10 cellular contexts compared by ENCODE assay signal in genomic region chr3:129304553-129305222, GRCh38. TPM values are rescaled to one million over a fixed set of nuclear protein-coding genes. Genes with fewer than 3 reads are reported as not detected.
DNase-seq lines count a peak whose midpoint lies in the region; ATAC-seq and TF ChIP-seq lines count a peak whose summit lies in the region.
"Had no signal": no experiment of that assay in that cellular context is flagged by ENCODE, and none has a peak within 500 bp of the region (broad histone marks: within the 10 kb centered on the region; RNA-seq: fewer than 3 reads in every experiment).

No MANE protein-coding gene starts in this region.

- no peaks in the 10 kb centered on the region for H3K27me3 ChIP-seq in heart left ventricle
- no peaks in the 10 kb centered on the region for H3K27me3 ChIP-seq in adipocyte (replicated peaks; ENCODE audit: control insufficient read depth, insufficient read depth, low read length)
- H3K27me3 ChIP-seq in upper lobe of left lung = no peaks in the 10 kb centered on the region

- H3K36me3 Mint-ChIP-seq in mesothelial cell of epicardium = peaks cover 15% of the 10 kb centered on the region

- no peak for TF ChIP-seq POLR2A in heart left ventricle (IDR thresholded peaks at IDR 0.05)
- no peak for TF ChIP-seq POLR2A in upper lobe of left lung (IDR thresholded peaks at IDR 0.05)

- 57 to 96% (median 90%) methylated on average over 3 of the region's 3 CpGs for WGBS in heart left ventricle, 4 donors
- 82 to 97% methylated on average over 3 of the region's 3 CpGs for WGBS in upper lobe of left lung, 2 donors

- peak overlapping the region; percentile 1 for H3K9ac ChIP-seq in adipocyte (ENCODE audit: low read length)

- peak overlapping the region; percentile 29 for H3K4me3 Mint-ChIP-seq in mesothelial cell of epicardium
- H3K4me3 Mint-ChIP-seq: central memory CD8-positive, alpha-beta T cell had no signal

- intact Hi-C loops in heart left ventricle (cut with DNase I) (no loop called here), Right ventricle myocardium inferior (cut with DNase I) (no loop called here)

- H3K4me1 ChIP-seq in heart left ventricle (peaks cover 0 to 30% (median 20%) of the 10 kb centered on the region in 12 donors), adipocyte (ENCODE audit: control insufficient read depth, insufficient read depth, low read length) (peaks cover 29% of the 10 kb centered on the region), upper lobe of left lung (peaks cover 0 to 18% (median 15%) of the 10 kb centered on the region in 4 donors)

- peaks cover 26% of the 10 kb centered on the region for H3K4me1 Mint-ChIP-seq in mesothelial cell of epicardium

- no peaks in the 10 kb centered on the region for H3K9me3 Mint-ChIP-seq in mesothelial cell of epicardium
- H3K9me3 Mint-ChIP-seq: central memory CD8-positive, alpha-beta T cell had no signal

- H3K9me3 ChIP-seq in heart left ventricle (no peaks in the 10 kb centered on the region), adipocyte (ENCODE audit: control insufficient read depth, low read length) (no peaks in the 10 kb centered on the region), upper lobe of left lung (no peaks in the 10 kb centered on the region)

- peak overlapping the region in 11 of 12 donors; percentile 45 to 77 (median 71) for H3K27ac ChIP-seq in heart left ventricle
- H3K27ac ChIP-seq in upper lobe of left lung = peak overlapping the region in 3 of 4 donors; percentile 57 to 81 (median 69)
- H3K27ac ChIP-seq: C4-2B had no signal

- DNase-seq in heart left ventricle (no peak), Right ventricle myocardium inferior (ENCODE audit: missing footprints) (no peak), adipocyte (ENCODE audit: low read depth) (no peak), mesothelial cell of epicardium (ENCODE audit: low spot score in 2 of 2, unreplicated experiment in 2 of 2) (no peak), upper lobe of left lung (no peak), mucosa of gallbladder (ENCODE audit: low spot score) (no peak), epidermal melanocyte (ENCODE audit: insufficient read length, low spot score) (no peak)

- ATAC-seq in heart left ventricle (no peak), Right ventricle myocardium inferior (no peak), upper lobe of left lung (ENCODE audit: low FRiP score in 2 of 2) (no peak), GM21423 (IDR thresholded peaks at IDR 0.05; ENCODE audit: unreplicated experiment) (no peak)

- H3K36me3 ChIP-seq in heart left ventricle (peaks cover 0 to 51% (median 43%) of the 10 kb centered on the region in 9 donors), adipocyte (ENCODE audit: control insufficient read depth, insufficient read depth, low read length, severe bottlenecking) (peaks cover 37% of the 10 kb centered on the region), upper lobe of left lung (peaks cover 0 to 47% (median 25%) of the 10 kb centered on the region in 4 donors)

- peak overlapping the region; percentile 97 for H3K27ac Mint-ChIP-seq in mesothelial cell of epicardium

- peak overlapping the region in 1 of 12 donors; percentile 38 for H3K4me3 ChIP-seq in heart left ventricle
- peak overlapping the region; percentile 26 for H3K4me3 ChIP-seq in adipocyte (ENCODE audit: low read length)
- H3K4me3 ChIP-seq in upper lobe of left lung = no peak overlapping the region

- no peaks in the 10 kb centered on the region for H3K27me3 Mint-ChIP-seq in mesothelial cell of epicardium (ENCODE audit: low read depth)
- H3K27me3 Mint-ChIP-seq: central memory CD8-positive, alpha-beta T cell had no signal

- no peak for TF ChIP-seq EP300 in upper lobe of left lung (IDR thresholded peaks at IDR 0.05)

- TF ChIP-seq CTCF in heart left ventricle (IDR thresholded peaks at IDR 0.05) (no peak), mesothelial cell of epicardium (IDR thresholded peaks at IDR 0.05; ENCODE audit: unreplicated experiment) (no peak), upper lobe of left lung (IDR thresholded peaks at IDR 0.05) (no peak)

RNA-seq across cellular contexts. Expression of gene HMCES, which starts 26.0 kb away (rescaled TPM):
- total RNA-seq in heart left ventricle = 10 to 100 TPM; 30.0 to 46.3 (median 37.7) TPM
- polyA plus RNA-seq in heart left ventricle = 10 to 100 TPM; 30.7 to 46.6 TPM
- total RNA-seq in Right ventricle myocardium inferior = 42.3 TPM
- total RNA-seq in mesothelial cell of epicardium = 26.6 to 31.1 TPM (median 29.6 TPM) in 3 replicates
- 10 to 100 TPM; 27.0 to 38.0 (median 31.1) TPM for total RNA-seq in upper lobe of left lung
- 44.3 TPM for total RNA-seq in mucosa of gallbladder

RNA-seq across cellular contexts. Expression of gene COPG1, which starts 55.3 kb away (rescaled TPM):
- total RNA-seq in heart left ventricle (100 to 1,000 TPM in 4 of 9 donors, 10 to 100 TPM in 5; 78.6 to 121 (median 93.9) TPM), Right ventricle myocardium inferior (83.9 TPM), mesothelial cell of epicardium (172 to 176 TPM (median 173 TPM) in 3 replicates), upper lobe of left lung (100 to 1,000 TPM; 108 to 191 (median 171) TPM), mucosa of gallbladder (216 TPM)
- polyA plus RNA-seq in heart left ventricle = 100 to 1,000 TPM in 1 of 2 donors, 10 to 100 TPM in 1; 82.3 to 115 TPM
